Comparison of ENCODE assay signal across 8 cellular contexts in the genomic region with DNA sequence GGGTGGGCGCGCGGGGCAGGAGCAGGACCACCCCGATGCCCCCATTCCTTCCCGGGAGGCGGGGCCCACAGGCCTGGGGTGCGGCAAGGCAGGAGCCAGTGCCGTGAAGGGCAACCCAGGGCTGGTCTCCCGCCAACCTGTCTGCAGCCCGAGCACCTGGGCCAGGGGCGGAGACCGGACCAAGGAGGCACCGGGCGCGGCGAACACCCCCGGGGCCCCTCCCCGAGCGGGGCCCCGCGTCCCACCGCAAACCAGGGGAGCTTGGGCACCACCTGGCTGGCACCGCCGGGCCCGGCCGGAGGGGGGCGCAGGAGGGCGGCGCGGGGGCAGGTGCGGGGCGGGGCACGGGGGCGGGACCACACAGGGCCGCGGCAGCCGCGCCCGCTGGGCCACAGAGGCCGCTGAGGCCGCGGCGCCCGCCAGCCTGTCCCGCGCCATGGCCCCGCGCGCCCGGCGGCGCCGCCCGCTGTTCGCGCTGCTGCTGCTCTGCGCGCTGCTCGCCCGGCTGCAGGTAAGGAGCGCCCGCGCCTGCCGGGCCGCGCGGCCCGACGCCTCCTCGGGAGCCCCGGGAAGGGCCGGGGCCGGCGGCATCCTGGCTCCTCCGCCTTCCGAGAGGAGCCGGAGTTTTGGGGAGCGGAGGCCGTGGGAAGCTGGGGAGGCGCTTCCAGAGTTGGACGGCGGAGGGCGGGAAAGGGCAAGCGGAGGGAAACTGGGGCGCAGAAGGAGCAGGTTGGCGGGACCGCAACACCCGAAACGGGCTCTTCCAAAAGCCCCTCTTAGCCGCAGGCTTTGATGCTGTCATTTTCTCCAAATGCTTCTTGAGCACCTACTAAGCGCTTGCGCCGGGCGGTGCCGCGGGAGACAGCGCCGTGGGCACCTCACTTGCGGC. TPM values are rescaled to one million over a fixed set of nuclear protein-coding genes. Genes with fewer than 3 reads are reported as not detected.
DNase-seq lines count a peak whose midpoint lies in the region; ATAC-seq and TF ChIP-seq lines count a peak whose summit lies in the region.

A gene (plus strand): TSS at position 394 of the 889 bp plus-strand sequence. CDS start 43 bp downstream, at position 437.

- H3K4me1 ChIP-seq in KMS-11 (ENCODE audit: low read depth, poor library complexity, severe bottlenecking): peaks cover 18% of the 10 kb centered on the region
- peaks cover 47% of the 10 kb centered on the region for H3K4me1 ChIP-seq in lower lobe of right lung

- peak within 1 kb of the TSS; percentile 76 for H3K27ac Mint-ChIP-seq in central memory CD8-positive, alpha-beta T cell (ENCODE audit: low read depth)

- no peaks in the 10 kb centered on the region for H3K79me2 ChIP-seq in KMS-11 (ENCODE audit: insufficient read depth, low read depth)

- H3K4me3 ChIP-seq in KMS-11 (IDR thresholded peaks at IDR 0.05; ENCODE audit: insufficient read depth, low read depth, low read length) (no peak within 1 kb of the TSS), WERI-Rb-1 (ENCODE audit: low read depth, low read length) (peak within 1 kb of the TSS; percentile 85), lower lobe of right lung (peak within 1 kb of the TSS; percentile 58)

- peak; percentile 90 for DNase-seq in GM10266 (ENCODE audit: extremely low spot score)
- DNase-seq in WERI-Rb-1: peak; percentile 60
- DNase-seq in central memory CD8-positive, alpha-beta T cell (ENCODE audit: low spot score in 2 of 2): peak in 1 of 2 donors; percentile 29
- peak; percentile 61 for DNase-seq in lower lobe of right lung
- DNase-seq in stimulated activated CD8-positive, alpha-beta memory T cell treated with anti-CD3 and anti-CD28 coated beads, Interleukin-15, amount 100 ng/mL, for 48 hours (ENCODE audit: low read depth in 2 of 2): peak; percentile 44 to 62
- DNase-seq in medulla oblongata (ENCODE audit: extremely low spot score): no peak

- H2AFZ ChIP-seq in KMS-11 (ENCODE audit: low read depth): peak within 1 kb of the TSS; percentile 93

- H4K20me1 ChIP-seq in KMS-11 (ENCODE audit: insufficient read depth): no peaks in the 10 kb centered on the region

- H3K9ac ChIP-seq in KMS-11: peak within 1 kb of the TSS; percentile 31; the same call in 1 of the 2 replicates

- peaks cover 13% of the 10 kb centered on the region for H3K4me1 Mint-ChIP-seq in central memory CD8-positive, alpha-beta T cell

- peaks cover 9% of the 10 kb centered on the region for H3K36me3 Mint-ChIP-seq in central memory CD8-positive, alpha-beta T cell (ENCODE audit: insufficient read depth)

- TF ChIP-seq CTCF in GM10266 (IDR thresholded peaks at IDR 0.05; ENCODE audit: control insufficient read depth, insufficient read depth, low read depth, missing control alignments): peak; percentile 55
- TF ChIP-seq CTCF in KMS-11 (conservative IDR thresholded peaks at IDR 0.05; ENCODE audit: low read depth, low read length): peak; percentile 53; the same call in 1 of the 2 replicates
- peak; percentile 47 for TF ChIP-seq CTCF in WERI-Rb-1 (IDR thresholded peaks at IDR 0.05; ENCODE audit: low read depth, low read length)
- TF ChIP-seq CTCF in lower lobe of right lung (IDR thresholded peaks at IDR 0.05): peak; percentile 21

- peaks cover 83% of the 10 kb centered on the region for H3K27me3 Mint-ChIP-seq in central memory CD8-positive, alpha-beta T cell

- no peaks in the 10 kb centered on the region for H3K9me3 Mint-ChIP-seq in central memory CD8-positive, alpha-beta T cell

- peak; percentile 69 for ATAC-seq in GM21723 (IDR thresholded peaks at IDR 0.05; ENCODE audit: unreplicated experiment)
- peak; percentile 75 for ATAC-seq in central memory CD8-positive, alpha-beta T cell (replicated peaks; ENCODE audit: extremely low read depth, poor library complexity, severe bottlenecking)
- ATAC-seq in lower lobe of right lung: peak; percentile 88 to 92

- H3K4me3 Mint-ChIP-seq in central memory CD8-positive, alpha-beta T cell: peak within 1 kb of the TSS; percentile 80

- intact Hi-C loops in lower lobe of right lung (cut with DNase I): no loop called here

- H3K36me3 ChIP-seq in KMS-11 (ENCODE audit: insufficient read depth) (no peaks in the 10 kb centered on the region), WERI-Rb-1 (no peaks in the 10 kb centered on the region), lower lobe of right lung (no peaks in the 10 kb centered on the region)

- peak within 1 kb of the TSS; percentile 90 for H3K4me2 ChIP-seq in KMS-11

- H3K27ac ChIP-seq in KMS-11 (no peak within 1 kb of the TSS), WERI-Rb-1 (peak within 1 kb of the TSS; percentile 32; the same call in 1 of the 2 replicates), lower lobe of right lung (no peak within 1 kb of the TSS)

- H3K9me3 ChIP-seq in WERI-Rb-1 (ENCODE audit: severe bottlenecking) (no peaks in the 10 kb centered on the region), lower lobe of right lung (no peaks in the 10 kb centered on the region)

- peaks cover 17% of the 10 kb centered on the region; the same call in 1 of the 2 replicates for H3K27me3 ChIP-seq in KMS-11 (ENCODE audit: insufficient read depth, low read depth)
- H3K27me3 ChIP-seq in WERI-Rb-1 (ENCODE audit: insufficient read depth, low read depth, severe bottlenecking): peaks cover 4% of the 10 kb centered on the region
- peaks cover 41% of the 10 kb centered on the region for H3K27me3 ChIP-seq in lower lobe of right lung (ENCODE audit: low read depth)

RNA-seq across cellular contexts. Expression of the gene that starts here (rescaled TPM):
- 3.9 TPM for total RNA-seq in lower lobe of right lung
